In genomic region chr7:22578048-22578770, GRCh38 we compare ENCODE assay signal across 10 cellular contexts.
DNase-seq lines count a peak whose midpoint lies in the region; ATAC-seq and TF ChIP-seq lines count a peak whose summit lies in the region.
"Had no signal": no experiment of that assay in that cellular context is flagged by ENCODE, and none has a peak within 500 bp of the region (broad histone marks: within the 10 kb centered on the region; RNA-seq: fewer than 3 reads in every experiment).

No MANE protein-coding gene starts in this region.

- no peaks in the 10 kb centered on the region for H3K9me3 ChIP-seq in heart left ventricle

- no peak overlapping the region for H3K4me3 ChIP-seq in heart left ventricle

- H3K27me3 Mint-ChIP-seq in dendritic cell treated with granulocyte-macrophage colony-stimulating factor and Interleukin-4, amounts not matched to agents 40 ng/mL and 50 ng/mL, for 4 days, result peaks cover 10% of the 10 kb centered on the region

- H3K27me3 ChIP-seq in heart left ventricle, result no peaks in the 10 kb centered on the region

- H3K36me3 Mint-ChIP-seq in dendritic cell treated with granulocyte-macrophage colony-stimulating factor and Interleukin-4, amounts not matched to agents 40 ng/mL and 50 ng/mL, for 4 days (ENCODE audit: low read depth), result peaks cover 6% of the 10 kb centered on the region

- intact Hi-C loops in heart left ventricle (cut with DNase I) (no loop called here), left ventricle myocardium superior (cut with micrococcal nuclease) (no loop called here)
- intact Hi-C loops in dendritic cell treated with granulocyte-macrophage colony-stimulating factor and Interleukin-4, amounts not matched to agents 40 ng/mL and 50 ng/mL, for 4 days (cut with micrococcal nuclease), result no loop called here

- H3K27ac ChIP-seq in heart left ventricle, result peak overlapping the region in 11 of 12 donors; percentile 33 to 91 (median 67)

- TF ChIP-seq POLR2A in heart left ventricle (IDR thresholded peaks at IDR 0.05), result no peak

- WGBS in heart left ventricle, 4 donors, result 60 to 70% (median 63%) methylated on average over 5 of the region's 5 CpGs

- H3K27ac Mint-ChIP-seq in dendritic cell treated with granulocyte-macrophage colony-stimulating factor and Interleukin-4, amounts not matched to agents 40 ng/mL and 50 ng/mL, for 4 days, result peak overlapping the region; percentile 8

- in situ Hi-C loops in G401 (cut with HindIII; ENCODE audit: low sequenced_read_pairs), result no loop called here

- H3K4me3 Mint-ChIP-seq in dendritic cell treated with granulocyte-macrophage colony-stimulating factor and Interleukin-4, amounts not matched to agents 40 ng/mL and 50 ng/mL, for 4 days, result no peak overlapping the region
- H3K4me3 Mint-ChIP-seq: central memory CD8-positive, alpha-beta T cell had no signal

- H3K36me3 ChIP-seq in heart left ventricle, result no peaks in the 10 kb centered on the region

- peaks cover 44% of the 10 kb centered on the region for H3K4me1 Mint-ChIP-seq in dendritic cell treated with granulocyte-macrophage colony-stimulating factor and Interleukin-4, amounts not matched to agents 40 ng/mL and 50 ng/mL, for 4 days (ENCODE audit: low read depth)
- H3K4me1 Mint-ChIP-seq: central memory CD8-positive, alpha-beta T cell had no signal

- ATAC-seq in heart left ventricle, result peak in 3 of 4 donors; percentile 43 to 75 (median 51)
- ATAC-seq in left ventricle myocardium superior, result no peak
- no peak for ATAC-seq in GM19397 (IDR thresholded peaks at IDR 0.05; ENCODE audit: unreplicated experiment)
- ATAC-seq in GM21737 (IDR thresholded peaks at IDR 0.05; ENCODE audit: unreplicated experiment), result no peak

- TF ChIP-seq CTCF in heart left ventricle (IDR thresholded peaks at IDR 0.05), result no peak

- H3K9me3 Mint-ChIP-seq in dendritic cell treated with granulocyte-macrophage colony-stimulating factor and Interleukin-4, amounts not matched to agents 40 ng/mL and 50 ng/mL, for 4 days, result peaks cover 16% of the 10 kb centered on the region
- H3K9me3 Mint-ChIP-seq: central memory CD8-positive, alpha-beta T cell had no signal

- H3K4me1 ChIP-seq in heart left ventricle, result peaks cover 3 to 46% (median 13%) of the 10 kb centered on the region in 12 donors

- DNase-seq in heart left ventricle, result no peak
- no peak for DNase-seq in left ventricle myocardium superior
- peak; percentile 55 to 92 for DNase-seq in lung microvascular endothelial cell (ENCODE audit: low read depth in 2 of 2)
- DNase-seq in G401 (ENCODE audit: low spot score), result no peak
- no peak for DNase-seq in NCI-H345 treated with DMSO at 0.1 percent for 48 hours (lab: John Stamatoyannopoulos, UW; ENCODE audit: unreplicated experiment)
- DNase-seq: activated CD4-positive, alpha-beta T cell treated with anti-CD3 and anti-CD28 coated beads, Interleukin-2, amount 50 U/mL, for 1 hour had no signal

Comparison
In these comparisons a context has a peak if more than half of its experiments do, and no peak if none do; other contexts are left out.
1. ATAC-seq: peak in heart left ventricle (3 of 4); none in left ventricle myocardium superior (single experiment), GM19397 (single experiment) and GM21737 (single experiment).
2. DNase-seq: peak in lung microvascular endothelial cell (2 of 2); none in heart left ventricle (0 of 5), left ventricle myocardium superior (single experiment), G401 (single experiment) and NCI-H345 treated with DMSO at 0.1 percent for 48 hours (single experiment).